ENCODE assay signal across 13 cellular contexts in genomic region chr19:49758292-49758691, GRCh38. TPM values are rescaled to one million over a fixed set of nuclear protein-coding genes. Genes with fewer than 3 reads are reported as not detected.
DNase-seq lines count a peak whose midpoint lies in the region; ATAC-seq and TF ChIP-seq lines count a peak whose summit lies in the region.
"Had no signal": no experiment of that assay in that cellular context is flagged by ENCODE, and none has a peak within 500 bp of the region (broad histone marks: within the 10 kb centered on the region; RNA-seq: fewer than 3 reads in every experiment).

No MANE protein-coding gene starts in this region.

- no peak for TF ChIP-seq POLR2A in Peyer's patch (IDR thresholded peaks at IDR 0.05)

- H3K27ac ChIP-seq in mammary epithelial cell (ENCODE audit: insufficient read depth, low read depth, low read length) (no peak overlapping the region), Peyer's patch (no peak overlapping the region), WERI-Rb-1 (no peak overlapping the region)
- H3K27ac ChIP-seq: heart left ventricle had no signal

- H2AFZ ChIP-seq in mammary epithelial cell (ENCODE audit: low read depth, low read length), result peak overlapping the region; percentile 26

- H3K9ac ChIP-seq in mammary epithelial cell (ENCODE audit: insufficient read depth, low read length), result no peak overlapping the region
- H3K9ac ChIP-seq in adipocyte (ENCODE audit: low read length), result peak overlapping the region; percentile 73

- H3K4me3 ChIP-seq in mammary epithelial cell (replicated peaks in 1 of 3; ENCODE audit: insufficient read depth in 1 of 3, low read depth in 2 of 3, low read length in 3 of 3) (no peak overlapping the region), adipocyte (ENCODE audit: low read length) (no peak overlapping the region), Peyer's patch (no peak overlapping the region), WERI-Rb-1 (ENCODE audit: low read depth, low read length) (no peak overlapping the region)
- H3K4me3 ChIP-seq: heart left ventricle had no signal

- H3K9me3 Mint-ChIP-seq in MCF 10A (ENCODE audit: unreplicated experiment), result no peaks in the 10 kb centered on the region
- peaks cover 0 to 3% of the 10 kb centered on the region in 2 donors for H3K9me3 Mint-ChIP-seq in activated T-cell treated with anti-CD3 and anti-CD28 coated beads, Interleukin-2, amount 50 U/mL, for 72 hours

- H3K79me2 ChIP-seq in mammary epithelial cell (ENCODE audit: insufficient read depth, low read length), result no peaks in the 10 kb centered on the region

- H3K9me3 ChIP-seq in mammary epithelial cell (replicated peaks; ENCODE audit: insufficient read depth, low read length), result peaks cover 10% of the 10 kb centered on the region
- peaks cover 7% of the 10 kb centered on the region for H3K9me3 ChIP-seq in adipocyte (ENCODE audit: control insufficient read depth, low read length)
- H3K9me3 ChIP-seq in Peyer's patch, result no peaks in the 10 kb centered on the region
- peaks cover 8% of the 10 kb centered on the region for H3K9me3 ChIP-seq in WERI-Rb-1 (ENCODE audit: severe bottlenecking)

- in situ Hi-C loops in mammary epithelial cell (cut with MboI; ENCODE audit: low sequenced_read_pairs in 2 of 2), result no loop called here

- H3K4me3 Mint-ChIP-seq in MCF 10A (ENCODE audit: unreplicated experiment), result no peak overlapping the region
- H3K4me3 Mint-ChIP-seq in activated T-cell treated with anti-CD3 and anti-CD28 coated beads, Interleukin-2, amount 50 U/mL, for 72 hours, result no peak overlapping the region

- TF ChIP-seq CTCF in mammary epithelial cell (conservative IDR thresholded peaks at IDR 0.05 in 1 of 2, IDR thresholded peaks at IDR 0.05 in 1 of 2; ENCODE audit: extremely low read depth in 1 of 2, insufficient read depth in 1 of 2, low read depth in 1 of 2, low read length in 2 of 2) (no peak), MCF 10A (IDR thresholded peaks at IDR 0.05; ENCODE audit: unreplicated experiment) (no peak), Peyer's patch (IDR thresholded peaks at IDR 0.05) (no peak), WERI-Rb-1 (IDR thresholded peaks at IDR 0.05; ENCODE audit: low read depth, low read length) (no peak)

- intact Hi-C loops in mammary epithelial cell (cut with micrococcal nuclease) (no loop called here), MCF 10A (cut with micrococcal nuclease) (no loop called here)

- POLR2A ChIA-PET in MCF 10A (lab: Yijun Ruan, JAX), result interaction anchor here (0.6 kb wide), 1 partner anchor 14 kb away, joined by 3 read pairs; no protein-coding TSS in a partner anchor

- H3K4me2 ChIP-seq in mammary epithelial cell (ENCODE audit: insufficient read depth, low read depth, low read length), result no peak overlapping the region

- no peak for ATAC-seq in activated T-cell treated with anti-CD3 and anti-CD28 coated beads, Interleukin-2, amount 50 U/mL, for 72 hours (replicated peaks in 1 of 2)

- H4K20me1 ChIP-seq in mammary epithelial cell (ENCODE audit: insufficient read depth, low read length), result no peaks in the 10 kb centered on the region

- CTCF ChIA-PET in mammary epithelial cell (lab: Charles Lee; ENCODE audit: low non-redundant PET) (no interaction called here), MCF 10A (lab: Yijun Ruan, JAX) (interaction anchor here (0.6 kb wide), 1 partner anchor 191 kb away, joined by 4 read pairs; no protein-coding TSS in a partner anchor)

- no peaks in the 10 kb centered on the region for H3K27me3 ChIP-seq in mammary epithelial cell (ENCODE audit: insufficient read depth, low read length)
- H3K27me3 ChIP-seq in adipocyte (replicated peaks; ENCODE audit: control insufficient read depth, insufficient read depth, low read length), result no peaks in the 10 kb centered on the region
- H3K27me3 ChIP-seq in Peyer's patch, result no peaks in the 10 kb centered on the region
- H3K27me3 ChIP-seq in WERI-Rb-1 (ENCODE audit: insufficient read depth, low read depth, severe bottlenecking), result no peaks in the 10 kb centered on the region
- H3K27me3 ChIP-seq: heart left ventricle had no signal

- no peaks in the 10 kb centered on the region for H3K4me1 Mint-ChIP-seq in MCF 10A (ENCODE audit: insufficient read depth, unreplicated experiment)
- H3K4me1 Mint-ChIP-seq in activated T-cell treated with anti-CD3 and anti-CD28 coated beads, Interleukin-2, amount 50 U/mL, for 72 hours (ENCODE audit: low read depth), result no peaks in the 10 kb centered on the region

- dilution Hi-C loops in mammary epithelial cell (cut with HindIII; ENCODE audit: low sequenced_read_pairs), result no loop called here

- 62% methylated on average over 5 of the region's 7 CpGs for WGBS in mammary epithelial cell (ENCODE audit: low coverage, missing lambda C conversion rate)

- H3K27me3 Mint-ChIP-seq in MCF 10A (ENCODE audit: insufficient read depth, unreplicated experiment), result no peaks in the 10 kb centered on the region
- no peaks in the 10 kb centered on the region for H3K27me3 Mint-ChIP-seq in activated T-cell treated with anti-CD3 and anti-CD28 coated beads, Interleukin-2, amount 50 U/mL, for 72 hours (ENCODE audit: low read depth)

- no peaks in the 10 kb centered on the region for H3K36me3 ChIP-seq in mammary epithelial cell (ENCODE audit: insufficient read depth, low read length)
- H3K36me3 ChIP-seq in adipocyte (ENCODE audit: control insufficient read depth, insufficient read depth, low read length, severe bottlenecking), result no peaks in the 10 kb centered on the region
- H3K36me3 ChIP-seq in Peyer's patch, result no peaks in the 10 kb centered on the region
- no peaks in the 10 kb centered on the region for H3K36me3 ChIP-seq in WERI-Rb-1
- H3K36me3 ChIP-seq: heart left ventricle had no signal

- BruUV-seq in mammary epithelial cell (replicated peaks; lab: Mats Ljungman, UMichigan) (no TSS peak), MCF 10A (replicated peaks; lab: Mats Ljungman, UMichigan) (no TSS peak)

- no peak for DNase-seq in mammary epithelial cell
- no peak for DNase-seq in MCF 10A (ENCODE audit: unreplicated experiment)
- peak; percentile 42 for DNase-seq in adipocyte (ENCODE audit: low read depth)
- peak; percentile 20 for DNase-seq in inferior parietal cortex (ENCODE audit: extremely low spot score)
- no peak for DNase-seq in NCI-H446 treated with DMSO at 0.1 percent for 48 hours (lab: John Stamatoyannopoulos, UW)
- no peak for DNase-seq in activated T-cell treated with anti-CD3 and anti-CD28 coated beads, Interleukin-2, amount 50 U/mL, for 72 hours
- DNase-seq in Peyer's patch, result no peak
- no peak for DNase-seq in WERI-Rb-1
- DNase-seq: 8988T; heart left ventricle; NCI-H1417 treated with DMSO at 0.1 percent for 48 hours; stimulated activated CD4-positive, alpha-beta T cell treated with anti-CD3 and anti-CD28 coated beads, Interleukin-15, amount 100 ng/mL, for 24 hours had no signal

- no peak overlapping the region for H3K27ac Mint-ChIP-seq in MCF 10A (ENCODE audit: low read depth, unreplicated experiment)
- no peak overlapping the region for H3K27ac Mint-ChIP-seq in activated T-cell treated with anti-CD3 and anti-CD28 coated beads, Interleukin-2, amount 50 U/mL, for 72 hours

- peaks cover 7% of the 10 kb centered on the region for H3K36me3 Mint-ChIP-seq in MCF 10A (ENCODE audit: insufficient read depth, unreplicated experiment)
- H3K36me3 Mint-ChIP-seq in activated T-cell treated with anti-CD3 and anti-CD28 coated beads, Interleukin-2, amount 50 U/mL, for 72 hours (ENCODE audit: insufficient read depth in 2 of 2), result peaks cover 0 to 1% of the 10 kb centered on the region in 2 donors

- H3K4me1 ChIP-seq in mammary epithelial cell (ENCODE audit: insufficient read depth, low read length) (no peaks in the 10 kb centered on the region), adipocyte (ENCODE audit: control insufficient read depth, insufficient read depth, low read length) (peaks cover 34% of the 10 kb centered on the region), Peyer's patch (no peaks in the 10 kb centered on the region)

RNA-seq across cellular contexts. Expression of gene TSKS, which starts 4.8 kb away (rescaled TPM):
- not detected for total RNA-seq in mammary epithelial cell
- not detected for polyA plus RNA-seq in mammary epithelial cell
- not detected for polyA minus RNA-seq in mammary epithelial cell
- total RNA-seq in MCF 10A (2022), result not detected in 2 replicates
- total RNA-seq in activated T-cell treated with anti-CD3 and anti-CD28 coated beads, Interleukin-2, amount 50 U/mL, for 72 hours, result 1 to 10 TPM in 1 of 2 donors, under 1 TPM in 1; 0.19 to 2.4 TPM
- total RNA-seq in Peyer's patch, result not detected
- total RNA-seq: G401 had no signal

RNA-seq across cellular contexts. Expression of gene AP2A1, which starts 8.5 kb away (rescaled TPM):
- total RNA-seq in mammary epithelial cell (10 to 100 TPM; 70.3 to 98.8 TPM), MCF 10A (2022) (70.5 and 80.0 TPM in 2 replicates), Peyer's patch (100 to 1,000 TPM in 1 of 4 donors, 10 to 100 TPM in 3; 57.8 to 102 (median 85.1) TPM)
- polyA plus RNA-seq in mammary epithelial cell, result 78.2 TPM
- polyA minus RNA-seq in mammary epithelial cell, result 70.8 TPM
- total RNA-seq in activated T-cell treated with anti-CD3 and anti-CD28 coated beads, Interleukin-2, amount 50 U/mL, for 72 hours, result 10 to 100 TPM; 74.5 to 75.8 TPM

RNA-seq across cellular contexts. Expression of gene FUZ, which starts 54.8 kb away (rescaled TPM):
- total RNA-seq in mammary epithelial cell (10 to 100 TPM in 1 of 2 donors, 1 to 10 TPM in 1; 9.2 to 10.8 TPM), MCF 10A (2022) (10.9 and 19.0 TPM in 2 replicates), Peyer's patch (10 to 100 TPM in 3 of 4 donors, 1 to 10 TPM in 1; 4.1 to 13.8 (median 12.3) TPM)
- polyA plus RNA-seq in mammary epithelial cell, result 9.0 TPM
- polyA minus RNA-seq in mammary epithelial cell, result 34.3 TPM
- total RNA-seq in activated T-cell treated with anti-CD3 and anti-CD28 coated beads, Interleukin-2, amount 50 U/mL, for 72 hours, result 10 to 100 TPM; 24.7 to 37.3 TPM

RNA-seq across cellular contexts. Expression of gene MED25, which starts 59.8 kb away (rescaled TPM):
- total RNA-seq in mammary epithelial cell, result 10 to 100 TPM; 18.3 to 51.8 TPM
- 29.7 TPM for polyA plus RNA-seq in mammary epithelial cell
- 45.4 TPM for polyA minus RNA-seq in mammary epithelial cell
- 39.9 and 43.2 TPM in 2 replicates for total RNA-seq in MCF 10A (2022)
- 10 to 100 TPM; 47.0 to 50.2 TPM for total RNA-seq in activated T-cell treated with anti-CD3 and anti-CD28 coated beads, Interleukin-2, amount 50 U/mL, for 72 hours
- 10 to 100 TPM; 29.7 to 57.7 (median 41.8) TPM for total RNA-seq in Peyer's patch

Comparison
In these comparisons a context has a peak if more than half of its experiments do, and no peak if none do; other contexts are left out.
1. DNase-seq: peak in adipocyte (single experiment) and inferior parietal cortex (single experiment); none in mammary epithelial cell (single experiment), MCF 10A (single experiment), NCI-H446 treated with DMSO at 0.1 percent for 48 hours (single experiment), activated T-cell treated with anti-CD3 and anti-CD28 coated beads, Interleukin-2, amount 50 U/mL, for 72 hours (0 of 2), Peyer's patch (0 of 3) and WERI-Rb-1 (single experiment).